13 cellular contexts compared by ENCODE assay signal in the genomic region with DNA sequence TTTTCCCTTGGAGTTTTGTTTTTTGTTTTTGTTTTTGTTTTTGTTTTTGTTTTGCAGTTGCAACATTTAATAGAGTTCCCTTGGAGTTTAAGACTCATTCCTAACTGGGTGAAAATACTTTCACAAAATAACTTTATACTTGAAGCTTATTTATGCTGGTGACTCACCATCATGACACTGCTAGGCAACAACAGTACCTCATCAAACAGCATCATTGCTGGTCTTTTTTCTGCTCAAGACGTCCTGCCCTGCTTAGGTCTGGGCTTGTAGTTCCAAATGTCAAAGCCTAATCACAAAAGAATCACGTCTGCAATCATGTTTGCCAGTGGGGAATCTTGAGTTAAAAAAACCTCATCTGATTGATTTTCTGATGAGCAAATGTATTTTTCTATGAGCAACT.
"Had no signal": no experiment of that assay in that cellular context is flagged by ENCODE, and none has a peak within 500 bp of the region (broad histone marks: within the 10 kb centered on the region; RNA-seq: fewer than 3 reads in every experiment).

No MANE protein-coding gene starts in this region.

- DNase-seq: activated CD4-positive, alpha-beta T cell treated with anti-CD3 and anti-CD28 coated beads, Interleukin-2, amount 10 ng/mL, durations not matched to agents 7 days and 5 days; activated CD4-positive, CD25-positive, alpha-beta regulatory T cell; activated CD8-positive, alpha-beta memory T cell treated with anti-CD3 and anti-CD28 coated beads for 24 hours; activated naive CD4-positive, alpha-beta T cell treated with anti-CD3 and anti-CD28 coated beads, Interleukin-2, amount 10 ng/mL, durations not matched to agents 7 days and 5 days; activated T-cell treated with anti-CD3 and anti-CD28 coated beads for 4 hours; effector memory CD8-positive, alpha-beta T cell; kidney glomerular epithelial cell; midbrain; naive B cell; small intestine; tibial artery had no signal

- H3K4me3 ChIP-seq: gastroesophageal sphincter, right atrium auricular region, tibial artery had no signal
